In the genomic region with DNA sequence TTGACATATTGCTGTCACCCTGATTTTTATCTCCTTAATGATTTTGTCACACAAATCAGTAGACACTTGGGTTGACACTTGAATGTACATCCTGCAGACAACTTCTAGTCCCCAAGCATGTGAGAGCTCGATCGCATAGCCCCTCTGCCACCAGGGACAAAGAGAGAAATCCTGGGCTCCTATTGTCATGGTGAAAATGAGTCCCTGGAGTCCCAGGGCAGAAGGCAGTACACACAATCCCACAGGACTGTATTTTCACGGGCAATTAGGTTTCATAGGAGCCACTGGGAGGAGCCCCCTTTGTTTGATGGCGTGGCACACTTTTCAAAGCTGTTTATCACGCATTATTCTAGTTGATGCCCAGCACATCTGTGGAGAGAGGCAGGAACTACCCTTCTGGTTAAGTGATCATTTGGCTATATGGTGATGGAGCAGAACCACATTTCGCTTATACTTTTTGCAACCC, we compare ENCODE assay signal across 1 cellular context.
TF ChIP-seq lines count a peak whose summit lies in the region.

No MANE protein-coding gene starts in this region.

TF ChIP-seq in K562, 482 proteins besides CTCF, POLR2A, EP300 and RAD21 (continued from another document):
- TF ChIP-seq YY1 (IDR thresholded peaks at IDR 0.05; ENCODE audit: borderline replicate concordance in 1 of 3, control insufficient read depth in 1 of 3, extremely low read depth in 1 of 3, insufficient read depth in 3 of 3, insufficient read length in 1 of 3, insufficient replicate concordance in 2 of 3, low read depth in 1 of 3, low read length in 2 of 3): no peak
